Comparison of ENCODE assay signal across 23 cellular contexts in genomic region chr20:4788314-4788713, GRCh38. TPM values are rescaled to one million over a fixed set of nuclear protein-coding genes. Genes with fewer than 3 reads are reported as not detected.
DNase-seq lines count a peak whose midpoint lies in the region; ATAC-seq and TF ChIP-seq lines count a peak whose summit lies in the region.
"Had no signal": no experiment of that assay in that cellular context is flagged by ENCODE, and none has a peak within 500 bp of the region (broad histone marks: within the 10 kb centered on the region; RNA-seq: fewer than 3 reads in every experiment).

No MANE protein-coding gene starts in this region.

- H3K36me3 ChIP-seq in Karpas-422 (ENCODE audit: insufficient read depth, low read length) = peaks cover 81% of the 10 kb centered on the region

- H3K27me3 Mint-ChIP-seq in activated T-cell treated with anti-CD3 and anti-CD28 coated beads, Interleukin-2, amount 50 U/mL, for 24 hours = no peaks in the 10 kb centered on the region
- H3K27me3 Mint-ChIP-seq in activated CD4-positive, alpha-beta memory T cell treated with anti-CD3 and anti-CD28 coated beads for 36 hours = no peaks in the 10 kb centered on the region
- H3K27me3 Mint-ChIP-seq in stimulated activated memory B cell treated with anti-CD40 and anti-IgM and Interleukin-4, amounts not matched to agents 10 μg/mL and 1 μg/mL and 100 μg/mL, for 72 hours = no peaks in the 10 kb centered on the region
- H3K27me3 Mint-ChIP-seq: CD4-positive, CD25-positive, alpha-beta regulatory T cell had no signal

- H3K9ac ChIP-seq in Karpas-422 (ENCODE audit: low read length) = no peak overlapping the region
- H3K9ac ChIP-seq: GM23248 had no signal

- H3K27ac Mint-ChIP-seq in activated T-cell treated with anti-CD3 and anti-CD28 coated beads, Interleukin-2, amount 50 U/mL, for 24 hours = peak overlapping the region; percentile 79
- peak overlapping the region; percentile 79 for H3K27ac Mint-ChIP-seq in activated CD4-positive, alpha-beta memory T cell treated with anti-CD3 and anti-CD28 coated beads for 36 hours
- H3K27ac Mint-ChIP-seq in stimulated activated memory B cell treated with anti-CD40 and anti-IgM and Interleukin-4, amounts not matched to agents 10 μg/mL and 1 μg/mL and 100 μg/mL, for 72 hours = peak overlapping the region; percentile 88
- H3K27ac Mint-ChIP-seq: mesothelial cell of epicardium had no signal

- no peak for DNase-seq in activated T-cell treated with anti-CD3 and anti-CD28 coated beads, Interleukin-2, amount 50 U/mL, for 24 hours
- DNase-seq in activated T-cell treated with anti-CD3 and anti-CD28 coated beads, Interleukin-2, amount 50 U/mL, for 1 hour = no peak
- DNase-seq in Karpas-422 (no peak), HUDEP-2 (lab: John Stamatoyannopoulos, UW; ENCODE audit: unreplicated experiment in 76 of 76) (no peak), GM10248 (ENCODE audit: extremely low spot score) (no peak), Right ventricle myocardium inferior (ENCODE audit: missing footprints) (no peak)
- DNase-seq in activated CD4-positive, alpha-beta memory T cell treated with anti-CD3 and anti-CD28 coated beads for 36 hours = no peak
- DNase-seq: activated CD8-positive, alpha-beta memory T cell treated with anti-CD3 and anti-CD28 coated beads for 24 hours; activated gamma-delta T cell; amniotic stem cell; cortex of kidney; DMS 273 treated with DMSO at 0.1 percent for 48 hours; GM23248; left lung; NCI-H1092 treated with DMSO at 0.1 percent for 48 hours; NCI-H2029 treated with DMSO at 0.1 percent for 48 hours; stimulated activated naive CD4-positive, alpha-beta T cell; transverse colon had no signal

- no peak for ATAC-seq in stimulated activated memory B cell treated with anti-CD40 and anti-IgM and Interleukin-4, amounts not matched to agents 10 μg/mL and 1 μg/mL and 100 μg/mL, for 72 hours
- no peak for ATAC-seq in Right ventricle myocardium inferior

- no peaks in the 10 kb centered on the region for H3K9me3 Mint-ChIP-seq in activated T-cell treated with anti-CD3 and anti-CD28 coated beads, Interleukin-2, amount 50 U/mL, for 24 hours
- no peaks in the 10 kb centered on the region for H3K9me3 Mint-ChIP-seq in activated CD4-positive, alpha-beta memory T cell treated with anti-CD3 and anti-CD28 coated beads for 36 hours
- no peaks in the 10 kb centered on the region for H3K9me3 Mint-ChIP-seq in stimulated activated memory B cell treated with anti-CD40 and anti-IgM and Interleukin-4, amounts not matched to agents 10 μg/mL and 1 μg/mL and 100 μg/mL, for 72 hours
- H3K9me3 Mint-ChIP-seq: CD4-positive, CD25-positive, alpha-beta regulatory T cell; mesothelial cell of epicardium; neural crest cell had no signal

- H4K20me1 ChIP-seq in Karpas-422 (ENCODE audit: insufficient read depth, low read depth, low read length) = peaks cover 25% of the 10 kb centered on the region

- H2AFZ ChIP-seq in Karpas-422 (ENCODE audit: low read length) = no peak overlapping the region
- H2AFZ ChIP-seq: GM23248 had no signal

- POLR2A ChIA-PET in activated CD4-positive, alpha-beta memory T cell treated with anti-CD3 and anti-CD28 coated beads for 36 hours (lab: Charles Lee) = interaction anchor here (1.3 kb wide), 1 partner anchor 26 kb away, joined by 10 read pairs; no protein-coding TSS in a partner anchor
- POLR2A ChIA-PET in GM10248 (lab: Yijun Ruan, JAX) = no interaction called here

- H3K27me3 ChIP-seq in Karpas-422 (ENCODE audit: low read length) = no peaks in the 10 kb centered on the region
- H3K27me3 ChIP-seq: left lung, transverse colon had no signal

- no peaks in the 10 kb centered on the region for H3K9me3 ChIP-seq in Karpas-422 (ENCODE audit: low read length)
- H3K9me3 ChIP-seq: left lung, transverse colon had no signal

- H3K4me2 ChIP-seq in Karpas-422 (ENCODE audit: low read depth, low read length, poor library complexity, severe bottlenecking) = no peak overlapping the region

- intact Hi-C loops in activated CD4-positive, alpha-beta memory T cell treated with anti-CD3 and anti-CD28 coated beads for 36 hours (cut with micrococcal nuclease) = no loop called here
- intact Hi-C loops in Right ventricle myocardium inferior (cut with DNase I) = no loop called here

- peak overlapping the region; percentile 30 for H3K27ac ChIP-seq in Karpas-422 (ENCODE audit: low read length)
- H3K27ac ChIP-seq: GM23248, RWPE1, transverse colon had no signal

- CTCF ChIA-PET in activated CD4-positive, alpha-beta memory T cell treated with anti-CD3 and anti-CD28 coated beads for 36 hours (lab: Charles Lee) = interaction anchor here (1.1 kb wide), 1 partner anchor 48 kb away, joined by 3 read pairs; no protein-coding TSS in a partner anchor
- CTCF ChIA-PET in GM10248 (lab: Yijun Ruan, JAX) = interaction anchor here (0.9 kb wide), 1 partner anchor 25 kb away, joined by 4 read pairs; no protein-coding TSS in a partner anchor

- peaks cover 33% of the 10 kb centered on the region for H3K4me1 ChIP-seq in Karpas-422 (ENCODE audit: low read length)
- H3K4me1 ChIP-seq: transverse colon had no signal

- no peak overlapping the region for H3K4me3 ChIP-seq in Karpas-422 (ENCODE audit: low read length)
- H3K4me3 ChIP-seq: GM23248, left lung, transverse colon had no signal

- peaks cover 3% of the 10 kb centered on the region; the same call in 1 of the 2 replicates for H3K79me2 ChIP-seq in Karpas-422 (ENCODE audit: low read length)

- no peak for TF ChIP-seq CTCF in GM10248 (IDR thresholded peaks at IDR 0.05; ENCODE audit: control extremely low read depth, extremely low read depth, low read depth, missing control alignments)

- H3K9me2 ChIP-seq in Karpas-422 (replicated peaks; ENCODE audit: insufficient read depth, low read length) = no peaks in the 10 kb centered on the region

- H3K4me1 Mint-ChIP-seq in activated T-cell treated with anti-CD3 and anti-CD28 coated beads, Interleukin-2, amount 50 U/mL, for 24 hours (ENCODE audit: low read depth) = peaks cover 22% of the 10 kb centered on the region
- peaks cover 12% of the 10 kb centered on the region for H3K4me1 Mint-ChIP-seq in activated CD4-positive, alpha-beta memory T cell treated with anti-CD3 and anti-CD28 coated beads for 36 hours (ENCODE audit: low read depth)
- H3K4me1 Mint-ChIP-seq in stimulated activated memory B cell treated with anti-CD40 and anti-IgM and Interleukin-4, amounts not matched to agents 10 μg/mL and 1 μg/mL and 100 μg/mL, for 72 hours = peaks cover 15% of the 10 kb centered on the region
- H3K4me1 Mint-ChIP-seq: mesothelial cell of epicardium, neural crest cell had no signal

- H3K4me3 Mint-ChIP-seq in activated T-cell treated with anti-CD3 and anti-CD28 coated beads, Interleukin-2, amount 50 U/mL, for 24 hours = no peak overlapping the region
- H3K4me3 Mint-ChIP-seq in activated CD4-positive, alpha-beta memory T cell treated with anti-CD3 and anti-CD28 coated beads for 36 hours = no peak overlapping the region
- H3K4me3 Mint-ChIP-seq in stimulated activated memory B cell treated with anti-CD40 and anti-IgM and Interleukin-4, amounts not matched to agents 10 μg/mL and 1 μg/mL and 100 μg/mL, for 72 hours = no peak overlapping the region
- H3K4me3 Mint-ChIP-seq: CD4-positive, CD25-positive, alpha-beta regulatory T cell; mesothelial cell of epicardium; neural crest cell had no signal

- peaks cover 96% of the 10 kb centered on the region for H3K36me3 Mint-ChIP-seq in activated T-cell treated with anti-CD3 and anti-CD28 coated beads, Interleukin-2, amount 50 U/mL, for 24 hours (ENCODE audit: low read depth)
- peaks cover 57% of the 10 kb centered on the region for H3K36me3 Mint-ChIP-seq in activated CD4-positive, alpha-beta memory T cell treated with anti-CD3 and anti-CD28 coated beads for 36 hours
- H3K36me3 Mint-ChIP-seq in stimulated activated memory B cell treated with anti-CD40 and anti-IgM and Interleukin-4, amounts not matched to agents 10 μg/mL and 1 μg/mL and 100 μg/mL, for 72 hours = peaks cover 81% of the 10 kb centered on the region

RNA-seq across cellular contexts. Expression of gene RASSF2, which starts 35.1 kb away (rescaled TPM):
- total RNA-seq in Karpas-422 (2014; rRNA removed; shearing (Covaris generic); ENCODE audit: low replicate concordance) = 171 and 190 TPM in 2 replicates
- 10 to 100 TPM; 44.6 to 46.1 TPM for total RNA-seq in activated CD4-positive, alpha-beta memory T cell treated with anti-CD3 and anti-CD28 coated beads for 36 hours
- total RNA-seq in Right ventricle myocardium inferior = 4.5 TPM
